In the genomic region with DNA sequence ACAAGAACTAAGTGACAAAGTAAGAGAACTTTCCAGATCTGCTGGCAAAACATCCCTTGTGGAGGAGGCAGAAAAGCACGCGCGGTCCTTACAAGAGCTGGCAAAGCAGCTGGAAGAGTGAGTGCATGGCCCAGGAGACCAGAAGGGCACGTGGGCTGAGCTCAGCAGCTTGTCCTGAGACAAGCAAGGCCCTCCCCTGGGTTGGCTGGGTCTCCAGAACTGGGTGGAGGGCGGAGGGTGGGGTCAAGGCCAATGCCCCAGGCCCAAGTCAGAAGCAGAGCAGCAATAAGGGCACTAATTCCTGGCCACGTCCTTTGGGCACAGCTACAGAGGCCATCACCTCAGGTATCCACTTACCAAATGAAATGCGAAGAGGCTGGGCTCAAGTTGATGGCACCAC, we compare ENCODE assay signal across 26 cellular contexts.
"Had no signal": no experiment of that assay in that cellular context is flagged by ENCODE, and none has a peak within 500 bp of the region (broad histone marks: within the 10 kb centered on the region; RNA-seq: fewer than 3 reads in every experiment).

No MANE protein-coding gene starts in this region.

- H3K27me3 ChIP-seq: cardiac muscle cell, MG63, Peyer's patch had no signal

- H3K4me3 ChIP-seq: cardiac muscle cell, MG63, Peyer's patch had no signal

- DNase-seq: activated CD4-positive, alpha-beta T cell treated with anti-CD3 and anti-CD28 coated beads for 48 hours; activated CD4-positive, alpha-beta T cell treated with anti-CD3 and anti-CD28 coated beads, Interleukin-2, amount 50 U/mL, for 4 hours; activated CD4-positive, CD25-positive, alpha-beta regulatory T cell treated with anti-CD3 and anti-CD28 coated beads, Interleukin-2, amount 50 U/mL, for 72 hours; activated CD8-positive, alpha-beta T cell treated with anti-CD3 and anti-CD28 coated beads, Interleukin-2, amount 10 ng/mL, durations not matched to agents 7 days and 5 days; activated effector memory CD4-positive, alpha-beta T cell treated with anti-CD3 and anti-CD28 coated beads, Interleukin-2, amount 50 U/mL, for 16 hours; activated naive CD4-positive, alpha-beta T cell treated with Interleukin-2 at 50 U/mL for 16 hours; activated naive CD8-positive, alpha-beta T cell treated with anti-CD3 and anti-CD28 coated beads, Interleukin-2, amount 50 U/mL, for 24 hours; activated T-cell treated with anti-CD3 and anti-CD28 coated beads, Interleukin-2, amount 50 U/mL, for 4 hours; amniotic stem cell; MG63; MV-4-11; NCI-H1092 treated with DMSO at 0.1 percent for 48 hours; NCI-H1417 treated with DMSO at 0.1 percent for 48 hours; NCI-H1694; NCI-H2029; NCI-H2107; NCI-H2171 treated with DMSO at 0.1 percent for 48 hours; NCI-H345; NCI-H510A; NCI-H526 treated with DMSO at 0.1 percent for 48 hours; Peyer's patch; SHP77 treated with DMSO at 0.1 percent for 48 hours had no signal

- H3K27ac ChIP-seq: cardiac muscle cell, Peyer's patch, RWPE1 had no signal

- H3K4me1 ChIP-seq: Peyer's patch had no signal

- ATAC-seq: activated CD8-positive, alpha-beta T cell treated with anti-CD3 and anti-CD28 coated beads, Interleukin-2, amount 10 ng/mL, durations not matched to agents 7 days and 5 days; activated naive CD4-positive, alpha-beta T cell treated with anti-CD3 and anti-CD28 coated beads, Interleukin-2, amount 50 U/mL, for 72 hours; activated naive CD8-positive, alpha-beta T cell treated with anti-CD3 and anti-CD28 coated beads, Interleukin-2, amount 50 U/mL, for 24 hours; activated T-cell treated with anti-CD3 and anti-CD28 coated beads, Interleukin-2, amount 50 U/mL, for 4 hours; WTC11 had no signal

- H3K9me3 ChIP-seq: MG63, Peyer's patch had no signal

- H3K36me3 ChIP-seq: cardiac muscle cell had no signal
